Comparison of ENCODE assay signal across 26 cellular contexts in genomic region chr2:189127756-189128155, GRCh38. TPM values are rescaled to one million over a fixed set of nuclear protein-coding genes. Genes with fewer than 3 reads are reported as not detected.
DNase-seq lines count a peak whose midpoint lies in the region; ATAC-seq, FAIRE-seq and TF ChIP-seq lines count a peak whose summit lies in the region.
"Had no signal": no experiment of that assay in that cellular context is flagged by ENCODE, and none has a peak within 500 bp of the region (broad histone marks: within the 10 kb centered on the region; RNA-seq: fewer than 3 reads in every experiment).

No MANE protein-coding gene starts in this region.

- peaks cover 6% of the 10 kb centered on the region for H3K27me3 Mint-ChIP-seq in T-helper 2 cell treated with Interferon-gamma antibody and Interleukin-4, amounts not matched to agents 5 μg/mL and 100 μg/mL, for 36 hours (ENCODE audit: low read depth)

- H3K27ac Mint-ChIP-seq in T-helper 2 cell treated with Interferon-gamma antibody and Interleukin-4, amounts not matched to agents 5 μg/mL and 100 μg/mL, for 36 hours, result no peak overlapping the region
- H3K27ac Mint-ChIP-seq: activated naive CD8-positive, alpha-beta T cell treated with anti-CD3 and anti-CD28 coated beads, Interleukin-2, amount 50 U/mL, for 24 hours; naive thymus-derived CD4-positive, alpha-beta T cell had no signal

- no peaks in the 10 kb centered on the region for H3K9me3 Mint-ChIP-seq in T-helper 2 cell treated with Interferon-gamma antibody and Interleukin-4, amounts not matched to agents 5 μg/mL and 100 μg/mL, for 36 hours
- H3K9me3 Mint-ChIP-seq: activated naive CD8-positive, alpha-beta T cell treated with anti-CD3 and anti-CD28 coated beads, Interleukin-2, amount 50 U/mL, for 24 hours; naive thymus-derived CD4-positive, alpha-beta T cell had no signal

- 53% methylated on average over 1 of the region's 1 CpG for WGBS in pancreas, 2 donors

- no peaks in the 10 kb centered on the region for H3K27me3 ChIP-seq in pancreas
- H3K27me3 ChIP-seq: dorsolateral prefrontal cortex, left lung, upper lobe of left lung had no signal

- no peaks in the 10 kb centered on the region for H3K9me3 ChIP-seq in pancreas
- H3K9me3 ChIP-seq: left lung, upper lobe of left lung had no signal

- H3K4me1 ChIP-seq in pancreas, result no peaks in the 10 kb centered on the region
- H3K4me1 ChIP-seq: left lung, upper lobe of left lung had no signal

- H3K4me1 Mint-ChIP-seq in T-helper 2 cell treated with Interferon-gamma antibody and Interleukin-4, amounts not matched to agents 5 μg/mL and 100 μg/mL, for 36 hours (ENCODE audit: low read depth), result no peaks in the 10 kb centered on the region
- H3K4me1 Mint-ChIP-seq: activated naive CD8-positive, alpha-beta T cell treated with anti-CD3 and anti-CD28 coated beads, Interleukin-2, amount 50 U/mL, for 24 hours; naive thymus-derived CD4-positive, alpha-beta T cell had no signal

- H3K4me3 Mint-ChIP-seq in T-helper 2 cell treated with Interferon-gamma antibody and Interleukin-4, amounts not matched to agents 5 μg/mL and 100 μg/mL, for 36 hours, result no peak overlapping the region
- H3K4me3 Mint-ChIP-seq: activated naive CD8-positive, alpha-beta T cell treated with anti-CD3 and anti-CD28 coated beads, Interleukin-2, amount 50 U/mL, for 24 hours; naive thymus-derived CD4-positive, alpha-beta T cell had no signal

- ATAC-seq in GM18858 (IDR thresholded peaks at IDR 0.05; ENCODE audit: unreplicated experiment) (no peak), pancreas (no peak)
- ATAC-seq: activated naive CD8-positive, alpha-beta T cell treated with anti-CD3 and anti-CD28 coated beads, Interleukin-2, amount 50 U/mL, for 24 hours; left lung; naive thymus-derived CD4-positive, alpha-beta T cell had no signal

- no peaks in the 10 kb centered on the region for H3K36me3 ChIP-seq in pancreas
- H3K36me3 ChIP-seq: left lung, upper lobe of left lung had no signal

- FAIRE-seq in pancreas (lab: Jason Lieb, UNC), result no peak

- intact Hi-C loops in pancreas (cut with DNase I), result no loop called here

- no peak for TF ChIP-seq CTCF in fibroblast of villous mesenchyme (IDR thresholded peaks at IDR 0.05; ENCODE audit: insufficient read depth, low read depth, low read length)
- TF ChIP-seq CTCF in pancreas (IDR thresholded peaks at IDR 0.05), result no peak

- DNase-seq in EH (ENCODE audit: low read depth) (peak; percentile 55), NCI-H1105 (lab: John Stamatoyannopoulos, UW) (peak; percentile 41), NCI-H748 (lab: John Stamatoyannopoulos, UW; ENCODE audit: unreplicated experiment) (peak; percentile 87), fibroblast of villous mesenchyme (ENCODE audit: low read depth) (peak; percentile 29), NOMO-1 treated with dmso at 0.1 percent for 144 hours (lab: John Stamatoyannopoulos, UW; ENCODE audit: unreplicated experiment) (no peak), pancreas (no peak)
- no peak for DNase-seq in T-helper 2 cell treated with Interferon-gamma antibody and Interleukin-4, amounts not matched to agents 5 μg/mL and 100 μg/mL, for 36 hours (ENCODE audit: low spot score)
- DNase-seq: ACHN; activated CD4-positive, alpha-beta T cell treated with anti-CD3 and anti-CD28 coated beads for 48 hours; activated CD8-positive, alpha-beta memory T cell treated with anti-CD3 and anti-CD28 coated beads for 24 hours; activated gamma-delta T cell treated with Interleukin-2 at 50 U/mL for 16 hours; activated naive CD8-positive, alpha-beta T cell treated with anti-CD3 and anti-CD28 coated beads, Interleukin-2, amount 50 U/mL, for 24 hours; activated T-cell treated with anti-CD3 and anti-CD28 coated beads, Interleukin-2, amount 50 U/mL, for 1 hour; dorsolateral prefrontal cortex; GF-D8; HCEC 1CT; KG1; left lung; naive thymus-derived CD4-positive, alpha-beta T cell; NCI-H1694; NCI-H774; occipital lobe; T-helper 9 cell; upper lobe of left lung had no signal

- no peak overlapping the region for H3K27ac ChIP-seq in pancreas
- H3K27ac ChIP-seq: dorsolateral prefrontal cortex, left lung, upper lobe of left lung, VCaP had no signal

- no peaks in the 10 kb centered on the region for H3K36me3 Mint-ChIP-seq in T-helper 2 cell treated with Interferon-gamma antibody and Interleukin-4, amounts not matched to agents 5 μg/mL and 100 μg/mL, for 36 hours (ENCODE audit: low read depth)

- H3K4me3 ChIP-seq in fibroblast of villous mesenchyme (ENCODE audit: low read depth, low read length) (no peak overlapping the region), pancreas (no peak overlapping the region)
- H3K4me3 ChIP-seq: dorsolateral prefrontal cortex, left lung, upper lobe of left lung had no signal

RNA-seq across cellular contexts. Expression of gene COL5A2, which starts 51.8 kb away (rescaled TPM):
- total RNA-seq in fibroblast of villous mesenchyme (693 and 717 TPM in 2 replicates), pancreas (10 to 100 TPM in 2 of 6 donors, 1 to 10 TPM in 4; 1.9 to 43.3 (median 6.1) TPM)
- 1 to 10 TPM; 2.2 to 3.4 TPM for polyA plus RNA-seq in pancreas

Comparison
In these comparisons a context has a peak if more than half of its experiments do, and no peak if none do; other contexts are left out.
1. DNase-seq: peak in EH (single experiment), NCI-H1105 (single experiment), NCI-H748 (single experiment) and fibroblast of villous mesenchyme (single experiment); none in T-helper 2 cell treated with Interferon-gamma antibody and Interleukin-4, amounts not matched to agents 5 μg/mL and 100 μg/mL, for 36 hours (single experiment), NOMO-1 treated with dmso at 0.1 percent for 144 hours (single experiment) and pancreas (0 of 6).
2. RNA of gene COL5A2, which starts 51.8 kb away (total RNA-seq): 693 to 717 TPM in fibroblast of villous mesenchyme; 1.9 to 43.3 TPM in pancreas; every median in the first group is over 10 times any median in the second.